Comparison of ENCODE assay signal across 11 cellular contexts in genomic region chr14:36605506-36605857, GRCh38. TPM values are rescaled to one million over a fixed set of nuclear protein-coding genes. Genes with fewer than 3 reads are reported as not detected.
DNase-seq lines count a peak whose midpoint lies in the region; ATAC-seq and TF ChIP-seq lines count a peak whose summit lies in the region.
"Had no signal": no experiment of that assay in that cellular context is flagged by ENCODE, and none has a peak within 500 bp of the region (broad histone marks: within the 10 kb centered on the region; RNA-seq: fewer than 3 reads in every experiment).

No MANE protein-coding gene starts in this region.

- H3K27me3 ChIP-seq in SK-N-SH (ENCODE audit: insufficient read depth) (peaks cover 10% of the 10 kb centered on the region; the same call in 1 of the 2 replicates), MG63 (no peaks in the 10 kb centered on the region)

- H3K79me2 ChIP-seq in SK-N-SH (ENCODE audit: insufficient read depth): no peaks in the 10 kb centered on the region
- H3K79me2 ChIP-seq: parathyroid adenoma had no signal

- in situ Hi-C loops in astrocyte of the spinal cord (cut with HindIII; ENCODE audit: low sequenced_read_pairs): no loop called here

- ATAC-seq in SK-N-SH treated with all-trans-retinoic acid at 6 μM for 48 hours (0 out of 3 replicates have a peak, but pooled peaks have one; percentile 20), GM19324 (IDR thresholded peaks at IDR 0.05; ENCODE audit: low FRiP score, unreplicated experiment) (no peak), GM18861 (IDR thresholded peaks at IDR 0.05; ENCODE audit: unreplicated experiment) (no peak)

- TF ChIP-seq RAD21 in SK-N-SH (IDR thresholded peaks at IDR 0.05; ENCODE audit: low read length): no peak

- no peaks in the 10 kb centered on the region for H3K9me3 ChIP-seq in SK-N-SH
- H3K9me3 ChIP-seq in MG63: no peaks in the 10 kb centered on the region; the same call in 1 of the 2 replicates

- no peaks in the 10 kb centered on the region for H3K36me3 ChIP-seq in SK-N-SH (replicated peaks in 1 of 2; ENCODE audit: control insufficient read depth in 1 of 2, insufficient read depth in 2 of 2, low read length in 1 of 2)
- H3K36me3 ChIP-seq in MG63: no peaks in the 10 kb centered on the region

- 19% methylated on average over 1 of the region's 1 CpG for WGBS in SK-N-SH (ENCODE audit: low lambda C conversion rate)

- H4K20me1 ChIP-seq in SK-N-SH (ENCODE audit: insufficient read depth): no peaks in the 10 kb centered on the region

- H3K27ac ChIP-seq in SK-N-SH (ENCODE audit: low read depth in 2 of 2, low read length in 1 of 2): no peak overlapping the region
- H3K27ac ChIP-seq: parathyroid adenoma, VCaP had no signal

- CTCF ChIA-PET in SK-N-SH (lab: Yijun Ruan, JAX): interaction anchor here (0.6 to 2.9 kb wide), 9 partner anchors 10 to 1524 kb away, joined by 3 to 29 read pairs (median 4); no protein-coding TSS in a partner anchor

- no peak overlapping the region for H3K9ac ChIP-seq in SK-N-SH
- H3K9ac ChIP-seq: parathyroid adenoma had no signal

- POLR2A ChIA-PET in SK-N-SH (lab: Yijun Ruan, JAX): no interaction called here

- no peak for TF ChIP-seq EP300 in SK-N-SH (IDR thresholded peaks at IDR 0.05; ENCODE audit: borderline replicate concordance in 1 of 2, low read depth in 1 of 2, low read length in 1 of 2)

- no peaks in the 10 kb centered on the region for H3F3A ChIP-seq in SK-N-SH (replicated peaks; ENCODE audit: insufficient read depth)

- no peak for DNase-seq in SK-N-SH
- peak; percentile 18 for DNase-seq in NCI-H1694 (lab: John Stamatoyannopoulos, UW)
- DNase-seq in astrocyte of the spinal cord (ENCODE audit: low read depth, low spot score): no peak
- no peak for DNase-seq in MG63
- no peak for DNase-seq in activated naive CD4-positive, alpha-beta T cell treated with anti-CD3 and anti-CD28 coated beads, Interleukin-2, amount 50 U/mL, for 16 hours

- no peaks in the 10 kb centered on the region for H3K4me1 ChIP-seq in SK-N-SH (ENCODE audit: control insufficient read depth in 1 of 2, insufficient read depth in 2 of 2, low read depth in 1 of 2, low read length in 1 of 2)
- H3K4me1 ChIP-seq: parathyroid adenoma had no signal

- no peaks in the 10 kb centered on the region for H3K9me2 ChIP-seq in SK-N-SH

- no peak overlapping the region for H3K4me2 ChIP-seq in SK-N-SH

- no peak overlapping the region for H2AFZ ChIP-seq in SK-N-SH (ENCODE audit: low read depth)
- H2AFZ ChIP-seq: parathyroid adenoma had no signal

- no peak for TF ChIP-seq CTCF in SK-N-SH (IDR thresholded peaks at IDR 0.05)
- peak; percentile 18 for TF ChIP-seq CTCF in astrocyte of the spinal cord (IDR thresholded peaks at IDR 0.05; ENCODE audit: low read depth, low read length)

- H3K4me3 ChIP-seq in SK-N-SH (ENCODE audit: low read depth in 2 of 2, low read length in 1 of 2) (no peak overlapping the region), astrocyte of the spinal cord (ENCODE audit: low read depth, low read length) (no peak overlapping the region), MG63 (no peak overlapping the region)

TF ChIP-seq in SK-N-SH treated with all-trans-retinoic acid at 6 μM for 48 hours, 23 proteins besides CTCF, POLR2A, EP300 and RAD21 (continues in another document):
- TF ChIP-seq ZC3H10 (CRISPR knock-in tag; IDR thresholded peaks at IDR 0.05): no peak
- TF ChIP-seq SNAI2 (CRISPR knock-in tag; IDR thresholded peaks at IDR 0.05): no peak
- no peak for TF ChIP-seq RARB (CRISPR knock-in tag; IDR thresholded peaks at IDR 0.05)
- no peak for TF ChIP-seq PATZ1 (CRISPR knock-in tag; IDR thresholded peaks at IDR 0.05; ENCODE audit: borderline replicate concordance)
- TF ChIP-seq ISL1 (CRISPR knock-in tag; IDR thresholded peaks at IDR 0.05): no peak
- TF ChIP-seq ZNF565 (CRISPR knock-in tag; conservative IDR thresholded peaks at IDR 0.05; ENCODE audit: low read depth): no peak
- no peak for TF ChIP-seq GLIS3 (CRISPR knock-in tag; IDR thresholded peaks at IDR 0.05)
- TF ChIP-seq TCF4 (CRISPR knock-in tag; IDR thresholded peaks at IDR 0.05; ENCODE audit: borderline replicate concordance): no peak
- no peak for TF ChIP-seq ZFP30 (CRISPR knock-in tag; IDR thresholded peaks at IDR 0.05)

TF ChIP-seq in SK-N-SH, 30 proteins besides CTCF, POLR2A, EP300 and RAD21:
- TF ChIP-seq SMC3 (IDR thresholded peaks at IDR 0.05; ENCODE audit: low read depth, low read length) (no peak), TAF1 (IDR thresholded peaks at IDR 0.05; ENCODE audit: borderline replicate concordance, low read depth, low read length) (no peak), MXI1 (IDR thresholded peaks at IDR 0.05; ENCODE audit: low read depth, low read length) (no peak), RFX5 (IDR thresholded peaks at IDR 0.05; ENCODE audit: low read length) (no peak), NFIC (IDR thresholded peaks at IDR 0.05; ENCODE audit: borderline replicate concordance) (no peak), EZH2phosphoT487 (IDR thresholded peaks at IDR 0.05; ENCODE audit: borderline replicate concordance, low read depth) (no peak), ELF1 (IDR thresholded peaks at IDR 0.05) (no peak), REST (IDR thresholded peaks at IDR 0.05; ENCODE audit: low read depth, low read length) (no peak), FOXM1 (IDR thresholded peaks at IDR 0.05; ENCODE audit: low read depth) (no peak), CHD2 (IDR thresholded peaks at IDR 0.05; ENCODE audit: low read length, partially characterized antibody) (no peak), USF2 (IDR thresholded peaks at IDR 0.05; ENCODE audit: borderline replicate concordance, low read depth, low read length) (no peak), JUND (IDR thresholded peaks at IDR 0.05) (no peak), SIN3A (IDR thresholded peaks at IDR 0.05; ENCODE audit: borderline replicate concordance, low read depth, low read length) (no peak)

RNA-seq across cellular contexts. Expression of gene NKX2-8, which starts 23.1 kb away (rescaled TPM):
- polyA plus RNA-seq in SK-N-SH (2012; rRNA removed): not detected in 2 replicates
- polyA plus RNA-seq in SK-N-SH (2012; cell fraction: cytosol; rRNA removed): not detected in 2 replicates
- not detected in 2 replicates for polyA plus RNA-seq in SK-N-SH (2012; cell fraction: nucleus; rRNA removed)
- not detected in 2 replicates for total RNA-seq in MG63 (2014; rRNA removed; shearing (Covaris generic); ENCODE audit: low replicate concordance)
- total RNA-seq: CD8-positive, alpha-beta memory T cell had no signal
- polyA plus RNA-seq: CD8-positive, alpha-beta memory T cell had no signal

RNA-seq across cellular contexts. Expression of gene PAX9, which starts 56.2 kb away (rescaled TPM):
- not detected in 2 replicates for polyA plus RNA-seq in SK-N-SH (2012; rRNA removed)
- polyA plus RNA-seq in SK-N-SH (2012; cell fraction: cytosol; rRNA removed): not detected in 2 replicates
- not detected in 2 replicates for polyA plus RNA-seq in SK-N-SH (2012; cell fraction: nucleus; rRNA removed)
- 0.99 and 1.2 TPM in 2 replicates for total RNA-seq in MG63 (2014; rRNA removed; shearing (Covaris generic); ENCODE audit: low replicate concordance)
- total RNA-seq: CD8-positive, alpha-beta memory T cell had no signal
- polyA plus RNA-seq: CD8-positive, alpha-beta memory T cell had no signal
